In genomic region chr12:15220961-15221885, GRCh38 we compare ENCODE assay signal across 1 cellular context.
TF ChIP-seq lines count a peak whose summit lies in the region.

Gene RERG (minus strand): TSS chr12:15221417. CDS start chr12:15217489, 3,928 bp downstream.

TF ChIP-seq in HepG2, 621 proteins besides CTCF, POLR2A, EP300 and RAD21 (continued from another document and continues in another):
- TF ChIP-seq ZNF784 (CRISPR knock-in tag; IDR thresholded peaks at IDR 0.05; ENCODE audit: borderline replicate concordance): no peak
- TF ChIP-seq, protein P1, sequence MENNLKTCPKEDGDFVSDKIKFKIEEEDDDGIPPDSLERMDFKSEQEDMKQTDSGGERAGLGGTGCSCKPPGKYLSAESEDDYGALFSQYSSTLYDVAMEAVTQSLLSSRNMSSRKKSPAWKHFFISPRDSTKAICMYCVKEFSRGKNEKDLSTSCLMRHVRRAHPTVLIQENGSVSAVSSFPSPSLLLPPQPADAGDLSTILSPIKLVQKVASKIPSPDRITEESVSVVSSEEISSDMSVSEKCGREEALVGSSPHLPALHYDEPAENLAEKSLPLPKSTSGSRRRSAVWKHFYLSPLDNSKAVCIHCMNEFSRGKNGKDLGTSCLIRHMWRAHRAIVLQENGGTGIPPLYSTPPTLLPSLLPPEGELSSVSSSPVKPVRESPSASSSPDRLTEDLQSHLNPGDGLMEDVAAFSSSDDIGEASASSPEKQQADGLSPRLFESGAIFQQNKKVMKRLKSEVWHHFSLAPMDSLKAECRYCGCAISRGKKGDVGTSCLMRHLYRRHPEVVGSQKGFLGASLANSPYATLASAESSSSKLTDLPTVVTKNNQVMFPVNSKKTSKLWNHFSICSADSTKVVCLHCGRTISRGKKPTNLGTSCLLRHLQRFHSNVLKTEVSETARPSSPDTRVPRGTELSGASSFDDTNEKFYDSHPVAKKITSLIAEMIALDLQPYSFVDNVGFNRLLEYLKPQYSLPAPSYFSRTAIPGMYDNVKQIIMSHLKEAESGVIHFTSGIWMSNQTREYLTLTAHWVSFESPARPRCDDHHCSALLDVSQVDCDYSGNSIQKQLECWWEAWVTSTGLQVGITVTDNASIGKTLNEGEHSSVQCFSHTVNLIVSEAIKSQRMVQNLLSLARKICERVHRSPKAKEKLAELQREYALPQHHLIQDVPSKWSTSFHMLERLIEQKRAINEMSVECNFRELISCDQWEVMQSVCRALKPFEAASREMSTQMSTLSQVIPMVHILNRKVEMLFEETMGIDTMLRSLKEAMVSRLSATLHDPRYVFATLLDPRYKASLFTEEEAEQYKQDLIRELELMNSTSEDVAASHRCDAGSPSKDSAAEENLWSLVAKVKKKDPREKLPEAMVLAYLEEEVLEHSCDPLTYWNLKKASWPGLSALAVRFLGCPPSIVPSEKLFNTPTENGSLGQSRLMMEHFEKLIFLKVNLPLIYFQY (CRISPR knock-in tag; IDR thresholded peaks at IDR 0.05; ENCODE audit: borderline replicate concordance): no peak
- TF ChIP-seq ZKSCAN5 (CRISPR knock-in tag; IDR thresholded peaks at IDR 0.05): no peak
- TF ChIP-seq ZIK1 (CRISPR knock-in tag; IDR thresholded peaks at IDR 0.05; ENCODE audit: borderline replicate concordance, low read depth): no peak
- no peak for TF ChIP-seq HCFC1 (IDR thresholded peaks at IDR 0.05; ENCODE audit: low read depth, low read length)
- no peak for TF ChIP-seq NPAS2 (CRISPR knock-in tag; IDR thresholded peaks at IDR 0.05; ENCODE audit: borderline replicate concordance)
- no peak for TF ChIP-seq U2AF2 (IDR thresholded peaks at IDR 0.05; ENCODE audit: low read depth, low read length)
- peak; percentile 55 for TF ChIP-seq ZMYM4 (CRISPR knock-in tag; IDR thresholded peaks at IDR 0.05)
- TF ChIP-seq ZBTB4 (CRISPR knock-in tag; IDR thresholded peaks at IDR 0.05; ENCODE audit: borderline replicate concordance): 0 out of 2 replicates have a peak, but pooled peaks have one; percentile 31
- TF ChIP-seq ZBTB2 (CRISPR knock-in tag; IDR thresholded peaks at IDR 0.05; ENCODE audit: low read depth): no peak
- no peak for TF ChIP-seq NFIC (IDR thresholded peaks at IDR 0.05; ENCODE audit: low read length)
- no peak for TF ChIP-seq KLF11 (CRISPR knock-in tag; IDR thresholded peaks at IDR 0.05)
- TF ChIP-seq, protein P2, sequence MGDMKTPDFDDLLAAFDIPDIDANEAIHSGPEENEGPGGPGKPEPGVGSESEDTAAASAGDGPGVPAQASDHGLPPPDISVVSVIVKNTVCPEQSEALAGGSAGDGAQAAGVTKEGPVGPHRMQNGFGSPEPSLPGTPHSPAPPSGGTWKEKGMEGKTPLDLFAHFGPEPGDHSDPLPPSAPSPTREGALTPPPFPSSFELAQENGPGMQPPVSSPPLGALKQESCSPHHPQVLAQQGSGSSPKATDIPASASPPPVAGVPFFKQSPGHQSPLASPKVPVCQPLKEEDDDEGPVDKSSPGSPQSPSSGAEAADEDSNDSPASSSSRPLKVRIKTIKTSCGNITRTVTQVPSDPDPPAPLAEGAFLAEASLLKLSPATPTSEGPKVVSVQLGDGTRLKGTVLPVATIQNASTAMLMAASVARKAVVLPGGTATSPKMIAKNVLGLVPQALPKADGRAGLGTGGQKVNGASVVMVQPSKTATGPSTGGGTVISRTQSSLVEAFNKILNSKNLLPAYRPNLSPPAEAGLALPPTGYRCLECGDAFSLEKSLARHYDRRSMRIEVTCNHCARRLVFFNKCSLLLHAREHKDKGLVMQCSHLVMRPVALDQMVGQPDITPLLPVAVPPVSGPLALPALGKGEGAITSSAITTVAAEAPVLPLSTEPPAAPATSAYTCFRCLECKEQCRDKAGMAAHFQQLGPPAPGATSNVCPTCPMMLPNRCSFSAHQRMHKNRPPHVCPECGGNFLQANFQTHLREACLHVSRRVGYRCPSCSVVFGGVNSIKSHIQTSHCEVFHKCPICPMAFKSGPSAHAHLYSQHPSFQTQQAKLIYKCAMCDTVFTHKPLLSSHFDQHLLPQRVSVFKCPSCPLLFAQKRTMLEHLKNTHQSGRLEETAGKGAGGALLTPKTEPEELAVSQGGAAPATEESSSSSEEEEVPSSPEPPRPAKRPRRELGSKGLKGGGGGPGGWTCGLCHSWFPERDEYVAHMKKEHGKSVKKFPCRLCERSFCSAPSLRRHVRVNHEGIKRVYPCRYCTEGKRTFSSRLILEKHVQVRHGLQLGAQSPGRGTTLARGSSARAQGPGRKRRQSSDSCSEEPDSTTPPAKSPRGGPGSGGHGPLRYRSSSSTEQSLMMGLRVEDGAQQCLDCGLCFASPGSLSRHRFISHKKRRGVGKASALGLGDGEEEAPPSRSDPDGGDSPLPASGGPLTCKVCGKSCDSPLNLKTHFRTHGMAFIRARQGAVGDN (CRISPR knock-in tag; IDR thresholded peaks at IDR 0.05): peak; percentile 68
- TF ChIP-seq ATM (IDR thresholded peaks at IDR 0.05; ENCODE audit: borderline replicate concordance): no peak
- no peak for TF ChIP-seq ZNF367 (CRISPR knock-in tag; IDR thresholded peaks at IDR 0.05; ENCODE audit: borderline replicate concordance)
- no peak for TF ChIP-seq ETS1 (CRISPR knock-in tag; IDR thresholded peaks at IDR 0.05)
- no peak for TF ChIP-seq CHD2 (IDR thresholded peaks at IDR 0.05; ENCODE audit: low read depth, low read length)
- no peak for TF ChIP-seq SRSF9 (IDR thresholded peaks at IDR 0.05; ENCODE audit: borderline replicate concordance, insufficient read depth, low read depth, low read length, poor library complexity, severe bottlenecking)
- TF ChIP-seq, protein P3, sequence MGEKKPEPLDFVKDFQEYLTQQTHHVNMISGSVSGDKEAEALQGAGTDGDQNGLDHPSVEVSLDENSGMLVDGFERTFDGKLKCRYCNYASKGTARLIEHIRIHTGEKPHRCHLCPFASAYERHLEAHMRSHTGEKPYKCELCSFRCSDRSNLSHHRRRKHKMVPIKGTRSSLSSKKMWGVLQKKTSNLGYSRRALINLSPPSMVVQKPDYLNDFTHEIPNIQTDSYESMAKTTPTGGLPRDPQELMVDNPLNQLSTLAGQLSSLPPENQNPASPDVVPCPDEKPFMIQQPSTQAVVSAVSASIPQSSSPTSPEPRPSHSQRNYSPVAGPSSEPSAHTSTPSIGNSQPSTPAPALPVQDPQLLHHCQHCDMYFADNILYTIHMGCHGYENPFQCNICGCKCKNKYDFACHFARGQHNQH (CRISPR knock-in tag; IDR thresholded peaks at IDR 0.05): no peak
- TF ChIP-seq ZNF563 (CRISPR knock-in tag; IDR thresholded peaks at IDR 0.05): no peak
- TF ChIP-seq ELK4 (CRISPR knock-in tag; IDR thresholded peaks at IDR 0.05; ENCODE audit: borderline replicate concordance): no peak
- TF ChIP-seq, protein P4, sequence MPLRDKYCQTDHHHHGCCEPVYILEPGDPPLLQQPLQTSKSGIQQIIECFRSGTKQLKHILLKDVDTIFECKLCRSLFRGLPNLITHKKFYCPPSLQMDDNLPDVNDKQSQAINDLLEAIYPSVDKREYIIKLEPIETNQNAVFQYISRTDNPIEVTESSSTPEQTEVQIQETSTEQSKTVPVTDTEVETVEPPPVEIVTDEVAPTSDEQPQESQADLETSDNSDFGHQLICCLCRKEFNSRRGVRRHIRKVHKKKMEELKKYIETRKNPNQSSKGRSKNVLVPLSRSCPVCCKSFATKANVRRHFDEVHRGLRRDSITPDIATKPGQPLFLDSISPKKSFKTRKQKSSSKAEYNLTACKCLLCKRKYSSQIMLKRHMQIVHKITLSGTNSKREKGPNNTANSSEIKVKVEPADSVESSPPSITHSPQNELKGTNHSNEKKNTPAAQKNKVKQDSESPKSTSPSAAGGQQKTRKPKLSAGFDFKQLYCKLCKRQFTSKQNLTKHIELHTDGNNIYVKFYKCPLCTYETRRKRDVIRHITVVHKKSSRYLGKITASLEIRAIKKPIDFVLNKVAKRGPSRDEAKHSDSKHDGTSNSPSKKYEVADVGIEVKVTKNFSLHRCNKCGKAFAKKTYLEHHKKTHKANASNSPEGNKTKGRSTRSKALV (CRISPR knock-in tag; IDR thresholded peaks at IDR 0.05): 0 out of 2 replicates have a peak, but pooled peaks have one; percentile 49
- TF ChIP-seq ZBTB7B (CRISPR knock-in tag; IDR thresholded peaks at IDR 0.05): peak; percentile 80
- TF ChIP-seq PRMT3 (CRISPR knock-in tag; IDR thresholded peaks at IDR 0.05; ENCODE audit: borderline replicate concordance, low read depth): no peak
- no peak for TF ChIP-seq GABPA (IDR thresholded peaks at IDR 0.05; ENCODE audit: low read depth, low read length)
- no peak for TF ChIP-seq GABPA (CRISPR knock-in tag; IDR thresholded peaks at IDR 0.05; ENCODE audit: low read depth)
- peak; percentile 79; the same call in 1 of the 2 replicates for TF ChIP-seq MTF2 (CRISPR knock-in tag; IDR thresholded peaks at IDR 0.05; ENCODE audit: borderline replicate concordance)
- TF ChIP-seq, protein P5, sequence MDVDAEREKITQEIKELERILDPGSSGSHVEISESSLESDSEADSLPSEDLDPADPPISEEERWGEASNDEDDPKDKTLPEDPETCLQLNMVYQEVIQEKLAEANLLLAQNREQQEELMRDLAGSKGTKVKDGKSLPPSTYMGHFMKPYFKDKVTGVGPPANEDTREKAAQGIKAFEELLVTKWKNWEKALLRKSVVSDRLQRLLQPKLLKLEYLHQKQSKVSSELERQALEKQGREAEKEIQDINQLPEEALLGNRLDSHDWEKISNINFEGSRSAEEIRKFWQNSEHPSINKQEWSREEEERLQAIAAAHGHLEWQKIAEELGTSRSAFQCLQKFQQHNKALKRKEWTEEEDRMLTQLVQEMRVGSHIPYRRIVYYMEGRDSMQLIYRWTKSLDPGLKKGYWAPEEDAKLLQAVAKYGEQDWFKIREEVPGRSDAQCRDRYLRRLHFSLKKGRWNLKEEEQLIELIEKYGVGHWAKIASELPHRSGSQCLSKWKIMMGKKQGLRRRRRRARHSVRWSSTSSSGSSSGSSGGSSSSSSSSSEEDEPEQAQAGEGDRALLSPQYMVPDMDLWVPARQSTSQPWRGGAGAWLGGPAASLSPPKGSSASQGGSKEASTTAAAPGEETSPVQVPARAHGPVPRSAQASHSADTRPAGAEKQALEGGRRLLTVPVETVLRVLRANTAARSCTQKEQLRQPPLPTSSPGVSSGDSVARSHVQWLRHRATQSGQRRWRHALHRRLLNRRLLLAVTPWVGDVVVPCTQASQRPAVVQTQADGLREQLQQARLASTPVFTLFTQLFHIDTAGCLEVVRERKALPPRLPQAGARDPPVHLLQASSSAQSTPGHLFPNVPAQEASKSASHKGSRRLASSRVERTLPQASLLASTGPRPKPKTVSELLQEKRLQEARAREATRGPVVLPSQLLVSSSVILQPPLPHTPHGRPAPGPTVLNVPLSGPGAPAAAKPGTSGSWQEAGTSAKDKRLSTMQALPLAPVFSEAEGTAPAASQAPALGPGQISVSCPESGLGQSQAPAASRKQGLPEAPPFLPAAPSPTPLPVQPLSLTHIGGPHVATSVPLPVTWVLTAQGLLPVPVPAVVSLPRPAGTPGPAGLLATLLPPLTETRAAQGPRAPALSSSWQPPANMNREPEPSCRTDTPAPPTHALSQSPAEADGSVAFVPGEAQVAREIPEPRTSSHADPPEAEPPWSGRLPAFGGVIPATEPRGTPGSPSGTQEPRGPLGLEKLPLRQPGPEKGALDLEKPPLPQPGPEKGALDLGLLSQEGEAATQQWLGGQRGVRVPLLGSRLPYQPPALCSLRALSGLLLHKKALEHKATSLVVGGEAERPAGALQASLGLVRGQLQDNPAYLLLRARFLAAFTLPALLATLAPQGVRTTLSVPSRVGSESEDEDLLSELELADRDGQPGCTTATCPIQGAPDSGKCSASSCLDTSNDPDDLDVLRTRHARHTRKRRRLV (CRISPR knock-in tag; IDR thresholded peaks at IDR 0.05): no peak
